ENCODE assay signal across 8 cellular contexts in the genomic region with DNA sequence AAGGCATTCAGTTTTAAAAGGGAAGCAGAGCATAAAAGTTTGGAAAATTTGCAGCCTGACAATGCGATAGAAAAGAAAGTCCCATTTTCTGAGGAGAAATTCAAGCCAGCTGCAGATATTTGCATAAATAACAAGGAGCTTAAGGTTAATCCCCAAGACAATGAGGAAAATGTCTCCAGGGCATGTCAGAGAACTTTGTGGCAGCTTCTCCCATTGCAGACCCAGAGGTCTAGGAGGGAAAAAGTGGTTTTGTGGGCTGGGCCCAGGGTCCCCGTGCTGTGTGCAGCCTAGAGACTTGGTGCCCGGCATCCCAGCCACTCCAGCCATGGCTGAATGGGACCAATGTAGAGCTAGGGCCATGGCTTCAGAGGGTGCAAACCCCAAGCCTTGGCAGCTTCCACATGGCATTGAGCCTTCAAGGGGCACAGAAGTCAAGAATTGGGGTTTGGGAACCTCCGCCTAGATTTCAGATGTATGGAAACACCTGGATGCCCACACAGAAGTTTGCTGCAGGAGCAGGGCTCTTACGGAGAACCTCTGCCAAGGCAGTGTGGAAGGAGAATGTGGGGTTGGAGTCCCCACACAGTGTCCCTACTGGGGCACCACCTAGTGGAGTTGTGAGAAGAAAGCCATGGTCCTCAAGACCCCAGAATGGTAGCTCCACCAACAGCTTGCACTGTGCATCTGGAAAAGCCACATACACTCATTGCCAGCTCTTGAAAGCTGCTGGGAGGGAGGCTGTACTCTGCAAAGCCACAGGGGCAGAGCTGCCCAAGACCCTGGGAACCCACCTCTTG.
DNase-seq lines count a peak whose midpoint lies in the region; TF ChIP-seq lines count a peak whose summit lies in the region.
"Not testable (repeated sequence)": the region's sequence is repeated elsewhere in the genome, so short reads cannot be mapped to it uniquely, and the experiment has no call there.

No MANE protein-coding gene starts in this region.

- not testable (repeated sequence) for H3K79me2 ChIP-seq in Loucy (ENCODE audit: insufficient read depth, low read length)

- TF ChIP-seq CTCF in GM13977 (IDR thresholded peaks at IDR 0.05; ENCODE audit: extremely low read depth, insufficient read depth, missing control alignments) (peak; percentile 35), Loucy (conservative IDR thresholded peaks at IDR 0.05; ENCODE audit: low read length) (peak; percentile 54)
- TF ChIP-seq CTCF in suprapubic skin (IDR thresholded peaks at IDR 0.05), result not testable (repeated sequence)

- H3K9me2 ChIP-seq in Loucy (replicated peaks; ENCODE audit: low read depth, low read length), result not testable (repeated sequence)

- WGBS in suprapubic skin, result 88% methylated on average over 3 of the region's 5 CpGs

- DNase-seq in EH (ENCODE audit: low read depth), result peak; percentile 37
- DNase-seq in GM13977 (ENCODE audit: low spot score), result not testable (repeated sequence)
- DNase-seq in RPMI7951 (ENCODE audit: low read depth), result peak; percentile 25
- peak; percentile 37 for DNase-seq in activated CD8-positive, alpha-beta memory T cell treated with anti-CD3 and anti-CD28 coated beads for 24 hours
- peak; percentile 47 for DNase-seq in dermis blood vessel endothelial cell
- peak; percentile 9 for DNase-seq in left kidney (ENCODE audit: low read depth, low spot score)
- DNase-seq in suprapubic skin (ENCODE audit: low spot score in 2 of 2), result peak; percentile 20 to 44

- not testable (repeated sequence) for H3K4me2 ChIP-seq in Loucy (ENCODE audit: low read depth, low read length, poor library complexity, severe bottlenecking)

- H3K9ac ChIP-seq in Loucy (ENCODE audit: low read depth, low read length, poor library complexity, severe bottlenecking), result not testable (repeated sequence)

- TF ChIP-seq POLR2A in suprapubic skin (IDR thresholded peaks at IDR 0.05), result not testable (repeated sequence)

- not testable (repeated sequence) for TF ChIP-seq EP300 in suprapubic skin (IDR thresholded peaks at IDR 0.05)

- not testable (repeated sequence) for H3K9me3 ChIP-seq in Loucy (ENCODE audit: insufficient read depth, low read depth, low read length); suprapubic skin

- H3K27ac ChIP-seq in suprapubic skin, result not testable (repeated sequence)

- not testable (repeated sequence) for H2AFZ ChIP-seq in Loucy (ENCODE audit: low read length)

- not testable (repeated sequence) for H3F3A ChIP-seq in Loucy (ENCODE audit: low read depth)

- in situ Hi-C loops in GM13977 (cut with MboI; ENCODE audit: low pct_unique_long_range_greater_than_20kb, low sequenced_read_pairs, unreplicated experiment), result not testable (repeated sequence)

- not testable (repeated sequence) for H4K20me1 ChIP-seq in Loucy (ENCODE audit: insufficient read depth, low read length, poor library complexity, severe bottlenecking)

- H3K36me3 ChIP-seq in Loucy (ENCODE audit: insufficient read depth, low read length); suprapubic skin: not testable (repeated sequence)

- peaks cover 23% of the 10 kb centered on the region for H3K4me1 ChIP-seq in Loucy (ENCODE audit: insufficient read depth, low read length, poor library complexity, severe bottlenecking)
- H3K4me1 ChIP-seq in suprapubic skin, result not testable (repeated sequence)

- H3K4me3 ChIP-seq in Loucy (ENCODE audit: low read length, poor library complexity, severe bottlenecking); suprapubic skin: not testable (repeated sequence)

- H3K27me3 ChIP-seq in Loucy (ENCODE audit: insufficient read depth, low read length, poor library complexity, severe bottlenecking); suprapubic skin: not testable (repeated sequence)
